Comparison of ENCODE assay signal across 24 cellular contexts in genomic region chr1:85571181-85571540, GRCh38.
DNase-seq lines count a peak whose midpoint lies in the region.
"Had no signal": no experiment of that assay in that cellular context is flagged by ENCODE, and none has a peak within 500 bp of the region (broad histone marks: within the 10 kb centered on the region; RNA-seq: fewer than 3 reads in every experiment).

No MANE protein-coding gene starts in this region.

- H3K27ac ChIP-seq in cingulate gyrus (ENCODE audit: low read depth, low read length) (peak overlapping the region; percentile 15), stomach smooth muscle (ENCODE audit: low read length) (peak overlapping the region; percentile 50)
- H3K27ac ChIP-seq: heart right ventricle had no signal

- no peaks in the 10 kb centered on the region for H3K27me3 ChIP-seq in stomach smooth muscle (ENCODE audit: control insufficient read depth in 1 of 2, insufficient read depth in 2 of 2, low read length in 2 of 2)

- no peak overlapping the region for H3K9ac ChIP-seq in stomach smooth muscle (ENCODE audit: low read length in 2 of 2)

- no peak overlapping the region for H3K4me3 ChIP-seq in stomach smooth muscle (ENCODE audit: low read length in 2 of 2)
- H3K4me3 ChIP-seq: heart right ventricle had no signal

- no peaks in the 10 kb centered on the region for H3K36me3 ChIP-seq in stomach smooth muscle (ENCODE audit: control insufficient read depth in 2 of 2, insufficient read depth in 2 of 2, low read length in 2 of 2)
- H3K36me3 ChIP-seq: heart right ventricle had no signal

- peaks cover 16% of the 10 kb centered on the region for H3K4me1 ChIP-seq in stomach smooth muscle (ENCODE audit: control insufficient read depth, insufficient read depth, low read length)

- DNase-seq in ELR (ENCODE audit: low read depth) = peak; percentile 35
- DNase-seq in NCI-H82 treated with DMSO at 0.1 percent for 48 hours (lab: John Stamatoyannopoulos, UW; ENCODE audit: unreplicated experiment) = peak; percentile 18
- DNase-seq in HCEC 1CT = no peak
- DNase-seq in stimulated activated CD4-positive, alpha-beta T cell treated with anti-CD3 and anti-CD28 coated beads, Interleukin-15, amount 100 ng/mL, for 24 hours = no peak
- DNase-seq in inferior parietal cortex (ENCODE audit: extremely low spot score) = no peak
- no peak for DNase-seq in T-helper 9 cell
- DNase-seq: activated B cell treated with CpG ODN at 0.5 μM for 24 hours; activated naive CD4-positive, alpha-beta T cell treated with anti-CD3 and anti-CD28 coated beads, Interleukin-2, amount 10 ng/mL, durations not matched to agents 7 days and 5 days; amniotic stem cell; DMS 273 treated with DMSO at 0.1 percent for 48 hours; GF-D8; heart right ventricle; left colon; mesendoderm; MV-4-11; naive B cell; NCI-H1694; NCI-H510A treated with DMSO at 0.1 percent for 48 hours; nucleus accumbens; stimulated activated CD4-positive, alpha-beta T cell treated with anti-CD3 and anti-CD28 coated beads, Interleukin-4, amount 100 ng/mL, for 1 hour; stimulated activated naive B cell treated with anti-CD40 and anti-IgM and Interleukin-4, amounts not matched to agents 10 μg/mL and 1 μg/mL and 100 μg/mL, for 72 hours; SW 1271 had no signal

- no peaks in the 10 kb centered on the region for H3K9me3 ChIP-seq in stomach smooth muscle (ENCODE audit: control insufficient read depth in 2 of 2, low read length in 2 of 2)
- H3K9me3 ChIP-seq: heart right ventricle had no signal

Comparison
In these comparisons a context has a peak if more than half of its experiments do, and no peak if none do; other contexts are left out.
1. DNase-seq: peak in ELR (single experiment) and NCI-H82 treated with DMSO at 0.1 percent for 48 hours (single experiment); none in HCEC 1CT (single experiment), stimulated activated CD4-positive, alpha-beta T cell treated with anti-CD3 and anti-CD28 coated beads, Interleukin-15, amount 100 ng/mL, for 24 hours (single experiment), inferior parietal cortex (single experiment) and T-helper 9 cell (single experiment).